ENCODE assay signal across 12 cellular contexts in genomic region chr2:234422895-234423505, GRCh38.
DNase-seq lines count a peak whose midpoint lies in the region; ATAC-seq, FAIRE-seq and TF ChIP-seq lines count a peak whose summit lies in the region.
"Had no signal": no experiment of that assay in that cellular context is flagged by ENCODE, and none has a peak within 500 bp of the region (broad histone marks: within the 10 kb centered on the region; RNA-seq: fewer than 3 reads in every experiment).

No MANE protein-coding gene starts in this region.

- TF ChIP-seq POLR2A in GM12891 (IDR thresholded peaks at IDR 0.05; ENCODE audit: low read depth, low read length), result no peak
- no peak for TF ChIP-seq POLR2A in spleen (IDR thresholded peaks at IDR 0.05)

- WGBS in spleen, 5 donors, result 59 to 79% (median 76%) methylated on average over 8 of the region's 8 CpGs

- H3K27ac ChIP-seq in brain microvascular endothelial cell (peak overlapping the region; percentile 71), spleen (peak overlapping the region in 7 of 8 donors; percentile 22 to 90 (median 81))
- H3K27ac ChIP-seq: body of pancreas, SK-N-MC had no signal

- no peak for DNase-seq in GM12891 (ENCODE audit: insufficient read length, low spot score)
- DNase-seq in activated CD4-positive, alpha-beta T cell treated with anti-CD3 and anti-CD28 coated beads for 1 hour, result peak; percentile 34
- DNase-seq in brain microvascular endothelial cell, result peak; percentile 45
- peak; percentile 83 for DNase-seq in spleen
- DNase-seq in GM20000 (ENCODE audit: low spot score), result no peak
- DNase-seq in DMS153 treated with DMSO at 0.1 percent for 48 hours (lab: John Stamatoyannopoulos, UW; ENCODE audit: unreplicated experiment), result no peak
- DNase-seq: hippocampal formation, NCI-H1417 treated with DMSO at 0.1 percent for 48 hours had no signal

- in situ Hi-C loops in brain microvascular endothelial cell (cut with HindIII; ENCODE audit: low pct_ligation_motif_present, low sequenced_read_pairs), result no loop called here

- ATAC-seq in HG02885 (IDR thresholded peaks at IDR 0.05; ENCODE audit: poor library complexity, unreplicated experiment) (no peak), HG02763 (IDR thresholded peaks at IDR 0.05; ENCODE audit: unreplicated experiment) (no peak)

- peaks cover 46 to 80% (median 75%) of the 10 kb centered on the region in 6 donors for H3K4me1 ChIP-seq in spleen

- no peak overlapping the region for H3K4me3 ChIP-seq in brain microvascular endothelial cell (ENCODE audit: low read depth, low read length)
- H3K4me3 ChIP-seq in spleen, result no peak overlapping the region
- H3K4me3 ChIP-seq: body of pancreas, SK-N-MC had no signal

- H3K27me3 ChIP-seq in brain microvascular endothelial cell (replicated peaks) (no peaks in the 10 kb centered on the region), spleen (replicated peaks in 1 of 7) (no peaks in the 10 kb centered on the region)
- H3K27me3 ChIP-seq: body of pancreas had no signal

- peak; percentile 66 for FAIRE-seq in GM12891 (lab: Jason Lieb, UNC)

- TF ChIP-seq CTCF in brain microvascular endothelial cell (IDR thresholded peaks at IDR 0.05; ENCODE audit: low read depth, low read length, missing control alignments) (no peak), spleen (IDR thresholded peaks at IDR 0.05 in 8 of 11, conservative IDR thresholded peaks at IDR 0.05 in 3 of 11) (no peak), GM20000 (IDR thresholded peaks at IDR 0.05; ENCODE audit: extremely low read depth, missing control alignments) (no peak)

- no peaks in the 10 kb centered on the region for H3K36me3 ChIP-seq in brain microvascular endothelial cell (replicated peaks)
- H3K36me3 ChIP-seq in spleen, result no peaks in the 10 kb centered on the region

- intact Hi-C loops in spleen (cut with DNase I; ENCODE audit: low total_unique reads), result loop anchor here (10.0 kb wide), 1 partner anchor 72 kb away; the partner anchor contains the start of gene ARL4C

- peaks cover 0 to 7% (median 2%) of the 10 kb centered on the region in 8 donors for H3K9me3 ChIP-seq in spleen
- H3K9me3 ChIP-seq: body of pancreas had no signal

TF ChIP-seq in GM12891, 5 proteins besides CTCF, POLR2A, EP300 and RAD21:
- TF ChIP-seq SPI1 (IDR thresholded peaks at IDR 0.05; ENCODE audit: low read depth, low read length) (0 out of 2 replicates have a peak, but pooled peaks have one; percentile 16), TAF1 (IDR thresholded peaks at IDR 0.05; ENCODE audit: low read depth, low read length) (no peak)

Comparison
In these comparisons a context has a peak if more than half of its experiments do, and no peak if none do; other contexts are left out.
1. DNase-seq: peak in activated CD4-positive, alpha-beta T cell treated with anti-CD3 and anti-CD28 coated beads for 1 hour (single experiment), brain microvascular endothelial cell (single experiment) and spleen (single experiment); none in GM12891 (single experiment), GM20000 (single experiment) and DMS153 treated with DMSO at 0.1 percent for 48 hours (single experiment).